In the genomic region with DNA sequence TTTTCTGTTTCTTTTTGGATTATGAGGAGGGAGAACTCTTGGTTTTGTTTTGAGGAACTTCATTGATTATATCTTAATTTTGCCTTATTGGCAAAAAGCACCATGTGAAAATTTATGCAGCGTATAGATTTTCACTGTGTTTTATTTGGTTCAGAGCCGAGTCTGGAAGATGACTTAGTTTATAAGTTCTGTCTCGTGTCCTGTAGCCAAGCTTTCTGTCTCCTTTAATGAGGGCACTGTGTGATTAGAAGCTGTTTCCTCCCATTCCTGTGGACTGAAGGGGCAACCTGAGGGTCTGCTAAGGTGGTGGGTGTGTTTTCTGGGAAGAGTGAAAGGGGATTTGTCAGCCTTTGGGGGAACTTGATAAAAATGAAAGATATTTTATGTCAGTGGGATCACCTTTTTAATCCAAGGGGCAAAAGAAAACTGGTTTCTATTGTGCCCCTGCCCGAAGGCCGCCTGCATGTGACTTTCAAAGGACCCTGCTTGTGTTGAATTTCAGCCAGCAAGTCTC, we compare ENCODE assay signal across 13 cellular contexts.
DNase-seq lines count a peak whose midpoint lies in the region; ATAC-seq and TF ChIP-seq lines count a peak whose summit lies in the region.
"Had no signal": no experiment of that assay in that cellular context is flagged by ENCODE, and none has a peak within 500 bp of the region (broad histone marks: within the 10 kb centered on the region; RNA-seq: fewer than 3 reads in every experiment).

No MANE protein-coding gene starts in this region.

- no peak overlapping the region for H3K9ac ChIP-seq in endocrine pancreas (ENCODE audit: control insufficient read depth, insufficient read depth, low read length)
- peak overlapping the region; percentile 11 for H3K9ac ChIP-seq in mucosa of stomach (ENCODE audit: low read length)

- peak; percentile 67 for DNase-seq in NCI-H69 (lab: John Stamatoyannopoulos, UW)
- no peak for DNase-seq in thyroid gland
- no peak for DNase-seq in NCI-H1694 (lab: John Stamatoyannopoulos, UW)
- DNase-seq: activated T-cell treated with anti-CD3 and anti-CD28 coated beads, Interleukin-2, amount 50 U/mL, for 72 hours; effector CD4-positive, alpha-beta T cell; left colon; NCI-H524 treated with DMSO at 0.1 percent for 48 hours; stimulated activated CD4-positive, alpha-beta T cell treated with anti-CD3 and anti-CD28 coated beads, Interleukin-2, amount 100 ng/mL, for 48 hours had no signal

- no peak for TF ChIP-seq CTCF in thyroid gland (IDR thresholded peaks at IDR 0.05)

- H3K9me3 ChIP-seq in endocrine pancreas (ENCODE audit: control insufficient read depth, low read length): no peaks in the 10 kb centered on the region
- H3K9me3 ChIP-seq in mucosa of stomach (ENCODE audit: control insufficient read depth, low read length): no peaks in the 10 kb centered on the region
- H3K9me3 ChIP-seq in thyroid gland: no peaks in the 10 kb centered on the region

- H3K27me3 ChIP-seq in endocrine pancreas (ENCODE audit: control insufficient read depth, insufficient read depth, low read length) (no peaks in the 10 kb centered on the region), mucosa of stomach (ENCODE audit: control insufficient read depth, insufficient read depth, low read length) (no peaks in the 10 kb centered on the region), thyroid gland (no peaks in the 10 kb centered on the region)

- intact Hi-C loops in thyroid gland (cut with DNase I): no loop called here

- WGBS in thyroid gland, 2 donors: 15 to 29% methylated on average over 5 of the region's 5 CpGs

- H3K27ac ChIP-seq in thyroid gland: peak overlapping the region in 2 of 3 donors; percentile 60 to 88

- H3K4me3 ChIP-seq in endocrine pancreas (ENCODE audit: control insufficient read depth, insufficient read depth, low read length) (peak overlapping the region; percentile 58), mucosa of stomach (ENCODE audit: low read length) (no peak overlapping the region), thyroid gland (replicated peaks in 1 of 3) (no peak overlapping the region)

- TF ChIP-seq POLR2A in thyroid gland (IDR thresholded peaks at IDR 0.05): no peak

- H3K4me1 ChIP-seq in endocrine pancreas (ENCODE audit: control insufficient read depth, insufficient read depth, low read length) (peaks cover 24% of the 10 kb centered on the region), mucosa of stomach (ENCODE audit: control insufficient read depth, insufficient read depth, low read length) (peaks cover 20% of the 10 kb centered on the region), thyroid gland (peaks cover 46 to 68% of the 10 kb centered on the region in 2 donors)

- ATAC-seq in HG03280 (IDR thresholded peaks at IDR 0.05; ENCODE audit: unreplicated experiment) (no peak), GM21825 (IDR thresholded peaks at IDR 0.05; ENCODE audit: unreplicated experiment) (no peak), GM18861 (IDR thresholded peaks at IDR 0.05; ENCODE audit: unreplicated experiment) (no peak)
- ATAC-seq: activated T-cell treated with anti-CD3 and anti-CD28 coated beads, Interleukin-2, amount 50 U/mL, for 72 hours; left colon had no signal

- no peaks in the 10 kb centered on the region for H3K36me3 ChIP-seq in endocrine pancreas (ENCODE audit: control insufficient read depth, insufficient read depth, low read length)
- no peaks in the 10 kb centered on the region for H3K36me3 ChIP-seq in mucosa of stomach (ENCODE audit: control insufficient read depth, insufficient read depth, low read length)
- no peaks in the 10 kb centered on the region for H3K36me3 ChIP-seq in thyroid gland
